Comparison of ENCODE assay signal across 12 cellular contexts in the genomic region with DNA sequence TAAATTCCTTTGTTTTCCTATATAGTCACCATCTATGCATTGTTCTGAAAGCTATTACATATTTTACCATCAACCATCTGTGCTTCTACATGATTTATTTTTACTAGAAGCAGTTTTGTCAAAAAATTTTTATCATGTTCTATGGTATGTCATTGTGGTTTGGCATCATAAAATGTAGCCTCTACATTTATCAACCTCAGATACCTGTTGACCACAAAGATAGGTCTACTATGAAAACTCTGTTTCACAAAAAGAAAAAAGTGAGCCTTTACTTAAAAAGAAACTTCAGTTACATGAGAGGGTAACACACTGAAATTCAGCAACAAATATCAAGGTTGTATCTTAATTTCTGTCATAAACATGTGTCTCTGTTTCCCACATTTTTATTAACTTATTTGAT. TPM values are rescaled to one million over a fixed set of nuclear protein-coding genes. Genes with fewer than 3 reads are reported as not detected.
DNase-seq lines count a peak whose midpoint lies in the region; ATAC-seq and TF ChIP-seq lines count a peak whose summit lies in the region.
"Had no signal": no experiment of that assay in that cellular context is flagged by ENCODE, and none has a peak within 500 bp of the region (broad histone marks: within the 10 kb centered on the region; RNA-seq: fewer than 3 reads in every experiment).

No MANE protein-coding gene starts in this region.

- TF ChIP-seq CTCF in A673 (conservative IDR thresholded peaks at IDR 0.05; ENCODE audit: low read depth, low read length) (no peak), GM12864 (IDR thresholded peaks at IDR 0.05; ENCODE audit: low read depth, low read length, missing control alignments) (no peak)

- no peaks in the 10 kb centered on the region for H3K27me3 Mint-ChIP-seq in activated CD8-positive, alpha-beta T cell treated with anti-CD3 and anti-CD28 coated beads, Interleukin-2, amount 10 ng/mL, durations not matched to agents 7 days and 5 days (ENCODE audit: low read depth)

- peaks cover 82% of the 10 kb centered on the region for H3K36me3 Mint-ChIP-seq in activated CD8-positive, alpha-beta T cell treated with anti-CD3 and anti-CD28 coated beads, Interleukin-2, amount 10 ng/mL, durations not matched to agents 7 days and 5 days (ENCODE audit: low read depth)

- no peaks in the 10 kb centered on the region for H3K9me3 Mint-ChIP-seq in activated CD8-positive, alpha-beta T cell treated with anti-CD3 and anti-CD28 coated beads, Interleukin-2, amount 10 ng/mL, durations not matched to agents 7 days and 5 days (ENCODE audit: insufficient read depth)
- H3K9me3 Mint-ChIP-seq: dendritic cell treated with granulocyte-macrophage colony-stimulating factor and Interleukin-4, amounts not matched to agents 40 ng/mL and 50 ng/mL, for 4 days; GM23338 had no signal

- CTCF ChIA-PET in A673 (lab: Charles Lee), result no interaction called here
- CTCF ChIA-PET in activated CD8-positive, alpha-beta T cell treated with anti-CD3 and anti-CD28 coated beads, Interleukin-2, amount 10 ng/mL, durations not matched to agents 7 days and 5 days (lab: Charles Lee), result interaction anchor here (1.1 to 2.7 kb wide), 6 partner anchors 11 to 185 kb away, joined by 3 to 16 read pairs (median 6); no protein-coding TSS in a partner anchor

- intact Hi-C loops in A673 (cut with micrococcal nuclease; ENCODE audit: unreplicated experiment), result loop anchor here (2.0 kb wide), 1 partner anchor 185 kb away; no protein-coding TSS in a partner anchor

- peaks cover 17% of the 10 kb centered on the region for H3K4me1 ChIP-seq in A673 (ENCODE audit: insufficient read depth, low read length, poor library complexity, severe bottlenecking)
- peaks cover 0 to 39% of the 10 kb centered on the region in 2 donors for H3K4me1 ChIP-seq in muscle layer of duodenum (ENCODE audit: control insufficient read depth in 1 of 2, insufficient read depth in 2 of 2, low read length in 2 of 2)

- no peak for DNase-seq in A673 (ENCODE audit: low spot score)
- DNase-seq in GM12864 (ENCODE audit: low read depth), result no peak
- DNase-seq in activated CD8-positive, alpha-beta T cell treated with anti-CD3 and anti-CD28 coated beads, Interleukin-2, amount 10 ng/mL, durations not matched to agents 7 days and 5 days, result no peak
- DNase-seq in NCI-H187 (lab: John Stamatoyannopoulos, UW), result no peak
- DNase-seq in NCI-H82 (lab: John Stamatoyannopoulos, UW), result no peak
- DNase-seq in NCI-H510A (lab: John Stamatoyannopoulos, UW), result no peak
- DNase-seq in HT-29 (ENCODE audit: low spot score), result no peak
- DNase-seq: left lung, pancreas had no signal

- POLR2A ChIA-PET in A673 (lab: Charles Lee; ENCODE audit: low non-redundant PET), result no interaction called here
- POLR2A ChIA-PET in activated CD8-positive, alpha-beta T cell treated with anti-CD3 and anti-CD28 coated beads, Interleukin-2, amount 10 ng/mL, durations not matched to agents 7 days and 5 days (lab: Charles Lee), result interaction anchor here (0.8 to 3.0 kb wide), 7 partner anchors 16 to 159 kb away, joined by 3 to 21 read pairs (median 8); no protein-coding TSS in a partner anchor

- H3K27me3 ChIP-seq in A673 (replicated peaks; ENCODE audit: insufficient read depth, low read depth, low read length, poor library complexity) (no peaks in the 10 kb centered on the region), muscle layer of duodenum (ENCODE audit: low read depth, low read length) (no peaks in the 10 kb centered on the region)
- H3K27me3 ChIP-seq: pancreas had no signal

- H3K4me3 ChIP-seq in A673 (ENCODE audit: low read depth, low read length, poor library complexity, severe bottlenecking), result peak overlapping the region; percentile 74
- H3K4me3 ChIP-seq in GM12864 (ENCODE audit: low read depth, low read length), result peak overlapping the region; percentile 74; the same call in 1 of the 2 replicates
- no peak overlapping the region for H3K4me3 ChIP-seq in muscle layer of duodenum (ENCODE audit: low read depth in 1 of 2, low read length in 2 of 2)
- H3K4me3 ChIP-seq: GM23338, pancreas had no signal

- H3K27ac ChIP-seq in A673 (ENCODE audit: low read depth, low read length, poor library complexity, severe bottlenecking) (no peak overlapping the region), muscle layer of duodenum (ENCODE audit: low read length) (peak overlapping the region; percentile 42)
- H3K27ac ChIP-seq: left lung, pancreas had no signal

- no peak for ATAC-seq in activated CD8-positive, alpha-beta T cell treated with anti-CD3 and anti-CD28 coated beads, Interleukin-2, amount 10 ng/mL, durations not matched to agents 7 days and 5 days
- ATAC-seq: GM23338, left lung, pancreas had no signal

- H3K27ac Mint-ChIP-seq in activated CD8-positive, alpha-beta T cell treated with anti-CD3 and anti-CD28 coated beads, Interleukin-2, amount 10 ng/mL, durations not matched to agents 7 days and 5 days, result peak overlapping the region; percentile 56
- H3K27ac Mint-ChIP-seq: dendritic cell treated with granulocyte-macrophage colony-stimulating factor and Interleukin-4, amounts not matched to agents 40 ng/mL and 50 ng/mL, for 4 days; GM23338 had no signal

- H3K36me3 ChIP-seq in A673 (ENCODE audit: insufficient read depth, low read length, poor library complexity, severe bottlenecking) (no peaks in the 10 kb centered on the region), muscle layer of duodenum (ENCODE audit: control insufficient read depth in 1 of 2, insufficient read depth in 2 of 2, low read length in 2 of 2) (no peaks in the 10 kb centered on the region)
- H3K36me3 ChIP-seq: left lung, pancreas had no signal

- H3K9me3 ChIP-seq in A673 (ENCODE audit: low read depth, low read length, poor library complexity, severe bottlenecking), result no peaks in the 10 kb centered on the region
- H3K9me3 ChIP-seq in muscle layer of duodenum (ENCODE audit: control insufficient read depth in 1 of 2, low read length in 2 of 2), result no peaks in the 10 kb centered on the region
- H3K9me3 ChIP-seq: left lung, pancreas had no signal

- H3K4me1 Mint-ChIP-seq in activated CD8-positive, alpha-beta T cell treated with anti-CD3 and anti-CD28 coated beads, Interleukin-2, amount 10 ng/mL, durations not matched to agents 7 days and 5 days (ENCODE audit: low read depth), result peaks cover 47% of the 10 kb centered on the region

- H3K4me3 Mint-ChIP-seq in activated CD8-positive, alpha-beta T cell treated with anti-CD3 and anti-CD28 coated beads, Interleukin-2, amount 10 ng/mL, durations not matched to agents 7 days and 5 days, result peak overlapping the region; percentile 87
- H3K4me3 Mint-ChIP-seq: dendritic cell treated with granulocyte-macrophage colony-stimulating factor and Interleukin-4, amounts not matched to agents 40 ng/mL and 50 ng/mL, for 4 days; GM23338 had no signal

- BruUV-seq in A673 (replicated peaks; lab: Mats Ljungman, UMichigan), result no TSS peak

RNA-seq across cellular contexts. Expression of a gene that starts 3.7 kb away (rescaled TPM):
- total RNA-seq in A673 (2021), result 19.6 and 24.9 TPM in 2 replicates
- total RNA-seq in activated CD8-positive, alpha-beta T cell treated with anti-CD3 and anti-CD28 coated beads, Interleukin-2, amount 10 ng/mL, durations not matched to agents 7 days and 5 days, result 100 to 1,000 TPM; 140 TPM
- 0.05 and 0.36 TPM in 2 replicates for total RNA-seq in HT-29 (2014; rRNA removed; shearing (Covaris generic))

RNA-seq across cellular contexts. Expression of a gene that starts 51.1 kb away (rescaled TPM):
- total RNA-seq in A673 (2021), result 449 and 493 TPM in 2 replicates
- 10 to 100 TPM; 38.2 to 38.4 TPM for total RNA-seq in activated CD8-positive, alpha-beta T cell treated with anti-CD3 and anti-CD28 coated beads, Interleukin-2, amount 10 ng/mL, durations not matched to agents 7 days and 5 days
- 24.1 and 31.3 TPM in 2 replicates for total RNA-seq in HT-29 (2014; rRNA removed; shearing (Covaris generic))

Comparison
In these comparisons a context has a peak if more than half of its experiments do, and no peak if none do; other contexts are left out.
1. H3K4me3 ChIP-seq: peak in A673 (single experiment) and GM12864 (single experiment); none in muscle layer of duodenum (0 of 2).
2. RNA of a gene that starts 3.7 kb away (total RNA-seq): 140 TPM in activated CD8-positive, alpha-beta T cell treated with anti-CD3 and anti-CD28 coated beads, Interleukin-2, amount 10 ng/mL, durations not matched to agents 7 days and 5 days and 19.6 to 24.9 TPM in A673; 0.05 to 0.36 TPM in HT-29; every median in the first group is over 10 times any median in the second.
3. RNA of a gene that starts 51.1 kb away (total RNA-seq): 449 to 493 TPM in A673; 38.2 to 38.4 TPM in activated CD8-positive, alpha-beta T cell treated with anti-CD3 and anti-CD28 coated beads, Interleukin-2, amount 10 ng/mL, durations not matched to agents 7 days and 5 days and 24.1 to 31.3 TPM in HT-29; every median in the first group is over 10 times any median in the second.